In genomic region chr7:123154231-123154860, GRCh38 we compare ENCODE assay signal across 8 cellular contexts. TPM values are rescaled to one million over a fixed set of nuclear protein-coding genes. Genes with fewer than 3 reads are reported as not detected.
DNase-seq lines count a peak whose midpoint lies in the region; ATAC-seq and TF ChIP-seq lines count a peak whose summit lies in the region.

No MANE protein-coding gene starts in this region.

- no peak overlapping the region for H3K9ac ChIP-seq in IMR-90 (ENCODE audit: low read depth, low read length)
- H3K9ac ChIP-seq in OCI-LY1 (ENCODE audit: low read length) = no peak overlapping the region

- H4K91ac ChIP-seq in IMR-90 (ENCODE audit: insufficient read depth, low read depth, low read length) = no peak overlapping the region

- H2BK5ac ChIP-seq in IMR-90 (ENCODE audit: low read depth, low read length, poor library complexity, severe bottlenecking) = no peak overlapping the region

- no peaks in the 10 kb centered on the region for H3K79me2 ChIP-seq in OCI-LY1 (ENCODE audit: insufficient read depth, low read length)
- no peaks in the 10 kb centered on the region for H3K79me2 ChIP-seq in hepatocyte

- H2BK20ac ChIP-seq in IMR-90 (ENCODE audit: low read depth, low read length) = no peak overlapping the region

- WGBS in IMR-90 (ENCODE audit: extremely low coverage in 2 of 2, insufficient read length in 1 of 2), 2 experiments = no CpG with 5 or more reads among the region's 3 CpGs
- WGBS in hepatocyte (ENCODE audit: low lambda C conversion rate, missing lambda C conversion rate) = 6% methylated on average over 3 of the region's 3 CpGs

- H3K4me1 ChIP-seq in IMR-90 (ENCODE audit: control insufficient read depth, insufficient read depth, low read length) = no peaks in the 10 kb centered on the region
- no peaks in the 10 kb centered on the region for H3K4me1 ChIP-seq in OCI-LY1 (ENCODE audit: insufficient read depth, low read length, severe bottlenecking)
- H3K4me1 ChIP-seq in hepatocyte (ENCODE audit: insufficient read depth) = no peaks in the 10 kb centered on the region

- intact Hi-C loops in IMR-90 (cut with micrococcal nuclease) = loop anchor here (5.0 kb wide), 1 partner anchor 1142 kb away; no protein-coding TSS in a partner anchor

- in situ Hi-C loops in IMR-90 (cut with MboI; ENCODE audit: low sequenced_read_pairs) = no loop called here

- H3K4me2 ChIP-seq in IMR-90 (ENCODE audit: low read depth, low read length) (no peak overlapping the region), OCI-LY1 (ENCODE audit: low read length) (no peak overlapping the region), hepatocyte (no peak overlapping the region)

- no peak overlapping the region for H4K5ac ChIP-seq in IMR-90 (ENCODE audit: low read depth, low read length)

- H3K18ac ChIP-seq in IMR-90 (ENCODE audit: low read depth, low read length) = no peak overlapping the region

- no peak overlapping the region for H3K14ac ChIP-seq in IMR-90 (replicated peaks; ENCODE audit: low read depth, low read length)

- H3K56ac ChIP-seq in IMR-90 (ENCODE audit: extremely low read depth, insufficient read depth, low read length) = no peak overlapping the region

- no peak overlapping the region for H2BK120ac ChIP-seq in IMR-90 (ENCODE audit: low read depth, low read length)

- CTCF ChIA-PET in IMR-90 (lab: Yijun Ruan, JAX) = interaction anchor here (0.9 kb wide), 1 partner anchor 35 kb away, joined by 4 read pairs; no protein-coding TSS in a partner anchor

- dilution Hi-C loops in IMR-90 (cut with HindIII; ENCODE audit: low sequenced_read_pairs, unreplicated experiment) = no loop called here

- H3K9me2 ChIP-seq in OCI-LY1 (ENCODE audit: low read depth, low read length) = no peaks in the 10 kb centered on the region
- no peaks in the 10 kb centered on the region for H3K9me2 ChIP-seq in hepatocyte (replicated peaks; ENCODE audit: insufficient read depth)

- ATAC-seq in GM21825 (IDR thresholded peaks at IDR 0.05; ENCODE audit: unreplicated experiment) = peak; percentile 98
- no peak; the same call in 1 of the 2 replicates for ATAC-seq in IMR-90 (ENCODE audit: low read depth)

- no peak overlapping the region for H3K23ac ChIP-seq in IMR-90 (ENCODE audit: low read depth, low read length)

- POLR2A ChIA-PET in IMR-90 (lab: Charles Lee; ENCODE audit: unreplicated experiment) = no interaction called here

- H4K20me1 ChIP-seq in IMR-90 (ENCODE audit: insufficient read depth, low read length) = no peaks in the 10 kb centered on the region
- H4K20me1 ChIP-seq in OCI-LY1 (ENCODE audit: insufficient read depth, low read length) = no peaks in the 10 kb centered on the region
- H4K20me1 ChIP-seq in hepatocyte (ENCODE audit: insufficient read depth, poor library complexity, severe bottlenecking) = no peaks in the 10 kb centered on the region

- no TSS peak for BruUV-seq in IMR-90 (replicated peaks; lab: Mats Ljungman, UMichigan)

- peak; percentile 34; the same call in 1 of the 2 replicates for TF ChIP-seq RAD21 in IMR-90 (IDR thresholded peaks at IDR 0.05; ENCODE audit: low read length)

- H2AK5ac ChIP-seq in IMR-90 (ENCODE audit: low read depth, low read length) = no peak overlapping the region

- H2BK15ac ChIP-seq in IMR-90 (ENCODE audit: low read depth, low read length) = no peak overlapping the region

- no peak overlapping the region for H4K8ac ChIP-seq in IMR-90 (ENCODE audit: low read depth in 2 of 2, low read length in 2 of 2)

- H3K27ac ChIP-seq in IMR-90 (ENCODE audit: insufficient read depth, low read length) = no peak overlapping the region
- H3K27ac ChIP-seq in OCI-LY1 (ENCODE audit: low read depth, low read length, poor library complexity, severe bottlenecking) = no peak overlapping the region
- H3K27ac ChIP-seq in hepatocyte = no peak overlapping the region

- H3K9me3 ChIP-seq in IMR-90 (ENCODE audit: control insufficient read depth, insufficient read depth, low read length) (no peaks in the 10 kb centered on the region), OCI-LY1 (ENCODE audit: low read length) (no peaks in the 10 kb centered on the region), hepatocyte (ENCODE audit: low read depth) (no peaks in the 10 kb centered on the region)

- H3K36me3 ChIP-seq in IMR-90 (ENCODE audit: control insufficient read depth, insufficient read depth, low read length) = no peaks in the 10 kb centered on the region
- H3K36me3 ChIP-seq in OCI-LY1 (ENCODE audit: insufficient read depth, low read length) = no peaks in the 10 kb centered on the region
- no peaks in the 10 kb centered on the region for H3K36me3 ChIP-seq in hepatocyte (replicated peaks; ENCODE audit: insufficient read depth, low read depth)

- DNase-seq in SIG-M5 treated with dmso at 0.1 percent for 504 hours (lab: John Stamatoyannopoulos, UW; ENCODE audit: unreplicated experiment) = peak; percentile 59
- no peak for DNase-seq in SIG-M5 (lab: John Stamatoyannopoulos, UW)
- peak; percentile 50 for DNase-seq in IMR-90
- peak; percentile 91 for DNase-seq in astrocyte of the hippocampus (ENCODE audit: low read depth, low spot score)
- DNase-seq in hepatocyte (ENCODE audit: low spot score) = peak; percentile 89
- peak; percentile 20 for DNase-seq in skeletal muscle cell (ENCODE audit: low read depth)

- H3F3A ChIP-seq in OCI-LY1 (ENCODE audit: insufficient read depth, low read length) = no peaks in the 10 kb centered on the region

- H3K27me3 ChIP-seq in IMR-90 (ENCODE audit: control insufficient read depth, insufficient read depth, low read length) = no peaks in the 10 kb centered on the region
- no peaks in the 10 kb centered on the region for H3K27me3 ChIP-seq in OCI-LY1 (ENCODE audit: insufficient read depth, low read length)
- no peaks in the 10 kb centered on the region for H3K27me3 ChIP-seq in hepatocyte

- H2AFZ ChIP-seq in IMR-90 (replicated peaks; ENCODE audit: low read length, poor library complexity) (no peak overlapping the region), OCI-LY1 (ENCODE audit: low read length) (no peak overlapping the region), hepatocyte (no peak overlapping the region)

- H3K79me1 ChIP-seq in IMR-90 (ENCODE audit: low read depth in 1 of 2, low read length in 2 of 2) = no peaks in the 10 kb centered on the region

- no peak overlapping the region for H3K4ac ChIP-seq in IMR-90 (ENCODE audit: low read depth, low read length)

- no peaks in the 10 kb centered on the region for H3K9me1 ChIP-seq in IMR-90 (ENCODE audit: insufficient read depth, low read length)

- H3K4me3 ChIP-seq in IMR-90 (ENCODE audit: insufficient read depth, low read depth, low read length) (no peak overlapping the region), OCI-LY1 (ENCODE audit: low read depth, low read length, poor library complexity, severe bottlenecking) (no peak overlapping the region), hepatocyte (no peak overlapping the region), skeletal muscle cell (ENCODE audit: low read depth, low read length) (no peak overlapping the region)

- no peak for TF ChIP-seq POLR2A in IMR-90 (IDR thresholded peaks at IDR 0.05; ENCODE audit: low read depth, low read length)

- no peak overlapping the region for H2AK9ac ChIP-seq in IMR-90 (replicated peaks; ENCODE audit: low read depth, low read length, poor library complexity)

- peak; percentile 51 for TF ChIP-seq CTCF in IMR-90 (conservative IDR thresholded peaks at IDR 0.05; ENCODE audit: low read depth, low read length)
- TF ChIP-seq CTCF in OCI-LY1 (IDR thresholded peaks at IDR 0.05; ENCODE audit: low read length) = peak; percentile 99
- peak; percentile 89 for TF ChIP-seq CTCF in hepatocyte (IDR thresholded peaks at IDR 0.05; ENCODE audit: poor library complexity)

TF ChIP-seq in IMR-90, 13 proteins besides CTCF, POLR2A, EP300 and RAD21:
- TF ChIP-seq RFX5 (IDR thresholded peaks at IDR 0.05; ENCODE audit: low read depth, low read length) (no peak), SMC3 (IDR thresholded peaks at IDR 0.05; ENCODE audit: low read depth, low read length) (peak; percentile 33; the same call in 1 of the 2 replicates)

RNA-seq across cellular contexts. Expression of gene SLC13A1, which starts 45.4 kb away (rescaled TPM):
- total RNA-seq in IMR-90 (2012; rRNA removed) (not detected in 2 replicates), hepatocyte (0.07 and 0.28 TPM in 2 replicates)
- polyA plus RNA-seq in IMR-90 (2012; rRNA removed) (not detected in 2 replicates), hepatocyte (not detected in 2 replicates)
- polyA plus RNA-seq in IMR-90 (2012; cell fraction: cytosol; rRNA removed) = not detected in 2 replicates
- polyA plus RNA-seq in IMR-90 (2012; cell fraction: nucleus; rRNA removed; ENCODE audit: low replicate concordance) = not detected in 2 replicates
